Comparison of ENCODE assay signal across 1 cellular context in genomic region chr3:122013448-122013925, GRCh38.
TF ChIP-seq lines count a peak whose summit lies in the region.

No MANE protein-coding gene starts in this region.

TF ChIP-seq in HepG2, 621 proteins besides CTCF, POLR2A, EP300 and RAD21:
- TF ChIP-seq NCOR1 (IDR thresholded peaks at IDR 0.05; ENCODE audit: borderline replicate concordance, low read length) = no peak
- TF ChIP-seq MTF2 (CRISPR knock-in tag; IDR thresholded peaks at IDR 0.05; ENCODE audit: borderline replicate concordance) = no peak
- TF ChIP-seq ATF7 (IDR thresholded peaks at IDR 0.05) = no peak
- no peak for TF ChIP-seq ATF7 (CRISPR knock-in tag; IDR thresholded peaks at IDR 0.05)
- no peak for TF ChIP-seq ZKSCAN8 (CRISPR knock-in tag; IDR thresholded peaks at IDR 0.05; ENCODE audit: borderline replicate concordance)
- no peak for TF ChIP-seq GLMP (CRISPR knock-in tag; IDR thresholded peaks at IDR 0.05; ENCODE audit: borderline replicate concordance)
- no peak for TF ChIP-seq ZNF816 (CRISPR knock-in tag; IDR thresholded peaks at IDR 0.05; ENCODE audit: borderline replicate concordance)
- TF ChIP-seq ZMYM2 (CRISPR knock-in tag; IDR thresholded peaks at IDR 0.05) = no peak
- TF ChIP-seq AKAP8 (CRISPR knock-in tag; IDR thresholded peaks at IDR 0.05) = no peak
- TF ChIP-seq HOXA9 (CRISPR knock-in tag; IDR thresholded peaks at IDR 0.05; ENCODE audit: borderline replicate concordance) = no peak
- TF ChIP-seq ZC3H4 (CRISPR knock-in tag; IDR thresholded peaks at IDR 0.05; ENCODE audit: borderline replicate concordance) = no peak
- TF ChIP-seq, protein P1, sequence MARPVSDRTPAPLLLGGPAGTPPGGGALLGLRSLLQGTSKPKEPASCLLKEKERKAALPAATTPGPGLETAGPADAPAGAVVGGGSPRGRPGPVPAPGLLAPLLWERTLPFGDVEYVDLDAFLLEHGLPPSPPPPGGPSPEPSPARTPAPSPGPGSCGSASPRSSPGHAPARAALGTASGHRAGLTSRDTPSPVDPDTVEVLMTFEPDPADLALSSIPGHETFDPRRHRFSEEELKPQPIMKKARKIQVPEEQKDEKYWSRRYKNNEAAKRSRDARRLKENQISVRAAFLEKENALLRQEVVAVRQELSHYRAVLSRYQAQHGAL (CRISPR knock-in tag; IDR thresholded peaks at IDR 0.05; ENCODE audit: not compliant biosample characterization) = no peak
- no peak for TF ChIP-seq ZNF629 (CRISPR knock-in tag; conservative IDR thresholded peaks at IDR 0.05)
- no peak for TF ChIP-seq PITX1 (CRISPR knock-in tag; IDR thresholded peaks at IDR 0.05)
- no peak for TF ChIP-seq ZNF10 (CRISPR knock-in tag; IDR thresholded peaks at IDR 0.05; ENCODE audit: borderline replicate concordance, low read depth)
